Comparison of ENCODE assay signal across 19 cellular contexts in genomic region chr1:111629190-111629954, GRCh38. TPM values are rescaled to one million over a fixed set of nuclear protein-coding genes. Genes with fewer than 3 reads are reported as not detected.
DNase-seq lines count a peak whose midpoint lies in the region; ATAC-seq and FAIRE-seq lines count a peak whose summit lies in the region.
"Had no signal": no experiment of that assay in that cellular context is flagged by ENCODE, and none has a peak within 500 bp of the region (broad histone marks: within the 10 kb centered on the region; RNA-seq: fewer than 3 reads in every experiment).

No MANE protein-coding gene starts in this region.

- H3K4me3 Mint-ChIP-seq in T-helper 17 cell (peak overlapping the region; percentile 39), immature natural killer cell (peak overlapping the region; percentile 33 to 83 (median 74))

- FAIRE-seq in G401.6 (lab: Jason Lieb, UNC): peak; percentile 27
- FAIRE-seq: astrocyte, GM12892, pancreas, small intestine had no signal

- H3K9me3 Mint-ChIP-seq in immature natural killer cell: no peaks in the 10 kb centered on the region

- H3K27me3 Mint-ChIP-seq in T-helper 17 cell: no peaks in the 10 kb centered on the region
- peaks cover 0 to 1% (median 0%) of the 10 kb centered on the region in 3 donors for H3K27me3 Mint-ChIP-seq in immature natural killer cell (ENCODE audit: low read depth in 3 of 3)

- peaks cover 9% of the 10 kb centered on the region for H3K36me3 Mint-ChIP-seq in T-helper 17 cell (ENCODE audit: low read depth)
- H3K36me3 Mint-ChIP-seq in immature natural killer cell: no peaks in the 10 kb centered on the region

- H3K27ac Mint-ChIP-seq in T-helper 17 cell (peak overlapping the region; percentile 98), immature natural killer cell (peak overlapping the region; percentile 6 to 91 (median 84))

- peak; percentile 50 for DNase-seq in CD1c-positive myeloid dendritic cell (ENCODE audit: extremely low spot score)
- no peak for DNase-seq in T-helper 17 cell
- DNase-seq in immature natural killer cell: no peak
- DNase-seq in NCI-H2227 treated with DMSO at 0.1 percent for 48 hours (lab: John Stamatoyannopoulos, UW): no peak
- no peak for DNase-seq in head of caudate nucleus
- DNase-seq: activated CD8-positive, alpha-beta memory T cell treated with anti-CD3 and anti-CD28 coated beads, Interleukin-2, amount 50 U/mL, for 4 hours; cortex of kidney; heart right ventricle; kidney glomerular epithelial cell; NCI-H1417 treated with DMSO at 0.1 percent for 48 hours; pancreas; small intestine; stimulated activated naive CD4-positive, alpha-beta T cell treated with Interleukin-2 at 50 U/mL for 16 hours had no signal

- no peaks in the 10 kb centered on the region for H3K9me3 ChIP-seq in T-helper 17 cell (ENCODE audit: control insufficient read depth, low read length, poor library complexity, severe bottlenecking)
- H3K9me3 ChIP-seq: heart right ventricle, pancreas, SJSA1 had no signal

- ATAC-seq in T-helper 17 cell (no peak), GM19035 (IDR thresholded peaks at IDR 0.05; ENCODE audit: unreplicated experiment) (no peak), GM18520 (IDR thresholded peaks at IDR 0.05; ENCODE audit: unreplicated experiment) (no peak)
- ATAC-seq: pancreas had no signal

- intact Hi-C loops in head of caudate nucleus (cut with DNase I): no loop called here

- H3K4me1 Mint-ChIP-seq in T-helper 17 cell (peaks cover 50% of the 10 kb centered on the region), immature natural killer cell (peaks cover 83 to 96% of the 10 kb centered on the region in 2 donors)

RNA-seq across cellular contexts. Expression of gene RAP1A, which starts 9.8 kb away (rescaled TPM):
- 100 to 1,000 TPM; 109 to 112 TPM for total RNA-seq in T-helper 17 cell
- polyA plus RNA-seq in immature natural killer cell: 10 to 100 TPM; 45.6 to 67.3 (median 61.1) TPM
